In the genomic region with DNA sequence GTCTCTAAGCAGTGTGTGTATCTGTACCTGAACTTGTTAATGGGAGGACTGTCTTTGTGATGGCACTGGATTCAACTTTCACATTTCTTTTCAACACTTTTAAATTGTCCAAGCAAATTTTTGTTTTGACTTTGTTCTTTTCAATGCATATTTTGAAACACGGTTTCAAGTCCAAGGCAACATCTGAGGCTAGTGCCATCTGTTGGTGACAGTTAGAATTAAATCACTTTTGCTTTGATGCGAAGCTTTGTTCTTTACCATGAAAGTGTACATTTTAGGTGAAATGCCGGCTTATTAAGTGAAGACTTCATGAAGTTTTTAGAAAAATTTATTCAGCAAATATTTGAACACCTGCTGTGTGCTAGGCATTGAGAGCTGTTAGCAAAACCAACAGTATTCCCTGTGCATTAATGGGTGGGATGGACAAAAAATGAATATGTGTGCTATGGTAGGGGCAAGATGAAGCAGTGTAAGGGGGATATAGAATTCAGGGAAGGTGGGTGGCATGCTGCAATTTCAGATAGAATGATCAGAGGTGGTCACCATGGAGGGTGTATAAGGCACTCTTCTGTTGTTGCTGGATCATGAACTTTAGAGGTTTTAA, we compare ENCODE assay signal across 1 cellular context.
TF ChIP-seq lines count a peak whose summit lies in the region.

No MANE protein-coding gene starts in this region.

TF ChIP-seq in endothelial cell of umbilical vein, 7 proteins besides CTCF, POLR2A, EP300 and RAD21 (continued from another document):
- TF ChIP-seq, protein P1, sequence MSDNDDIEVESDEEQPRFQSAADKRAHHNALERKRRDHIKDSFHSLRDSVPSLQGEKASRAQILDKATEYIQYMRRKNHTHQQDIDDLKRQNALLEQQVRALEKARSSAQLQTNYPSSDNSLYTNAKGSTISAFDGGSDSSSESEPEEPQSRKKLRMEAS (IDR thresholded peaks at IDR 0.05; ENCODE audit: insufficient read depth, insufficient read length), result no peak
- TF ChIP-seq POLR2AphosphoS5 (IDR thresholded peaks at IDR 0.05; ENCODE audit: insufficient read depth, low read depth, low read length), result no peak
